In the genomic region with DNA sequence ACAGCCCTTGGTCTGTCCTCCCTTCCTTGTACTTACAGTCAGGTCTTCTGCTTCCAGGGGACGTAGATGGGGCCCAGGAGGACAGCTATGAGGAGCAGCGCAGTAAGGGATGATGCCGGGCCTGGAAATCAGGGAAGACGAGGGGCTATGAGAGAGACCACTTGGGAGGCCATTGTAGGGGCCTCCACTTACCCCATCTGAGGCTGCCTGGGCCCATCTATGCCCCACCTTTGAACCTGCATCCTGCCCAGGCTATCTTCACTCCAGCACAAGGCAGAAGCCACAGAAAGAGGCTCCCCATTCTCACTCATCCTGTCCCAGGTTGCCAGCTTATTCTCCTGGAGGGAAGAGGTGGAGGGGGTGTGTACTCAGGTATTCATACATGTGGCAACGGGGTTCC, we compare ENCODE assay signal across 26 cellular contexts. TPM values are rescaled to one million over a fixed set of nuclear protein-coding genes. Genes with fewer than 3 reads are reported as not detected.
"Had no signal": no experiment of that assay in that cellular context is flagged by ENCODE, and none has a peak within 500 bp of the region (broad histone marks: within the 10 kb centered on the region; RNA-seq: fewer than 3 reads in every experiment).

No MANE protein-coding gene starts in this region.

- H3K9me3 ChIP-seq: esophagus muscularis mucosa, gastrocnemius medialis, heart right ventricle, mucosa of descending colon, psoas muscle, right lobe of liver, tibial artery, upper lobe of left lung, uterus had no signal

- DNase-seq: cortex of kidney; dorsolateral prefrontal cortex; effector CD8-positive, alpha-beta T cell; gastrocnemius medialis; heart right ventricle; hypothalamus; mammary epithelial cell; mucosa of descending colon; psoas muscle; retina; right lobe of liver; stimulated activated CD4-positive, alpha-beta T cell treated with anti-CD3 and anti-CD28 coated beads, Interleukin-4, amount 100 ng/mL, for 1 hour; stimulated activated CD8-positive, alpha-beta memory T cell treated with anti-CD3 and anti-CD28 coated beads, Interleukin-4, amount 100 ng/mL, for 48 hours; tibial artery; upper lobe of left lung; uterus had no signal

- H3K27me3 ChIP-seq: gastrocnemius medialis, right lobe of liver, tibial artery, upper lobe of left lung, uterus had no signal

- H3K36me3 Mint-ChIP-seq: stimulated activated memory B cell treated with anti-CD40 and anti-IgM and Interleukin-4, amounts not matched to agents 10 μg/mL and 1 μg/mL and 100 μg/mL, for 72 hours had no signal

- H3K27me3 Mint-ChIP-seq: stimulated activated memory B cell treated with anti-CD40 and anti-IgM and Interleukin-4, amounts not matched to agents 10 μg/mL and 1 μg/mL and 100 μg/mL, for 72 hours; stimulated activated naive CD8-positive, alpha-beta T cell treated with anti-CD3 and anti-CD28 coated beads, Interleukin-15, Interleukin-2, amounts not matched to agents 100 ng/mL and 50 ng/mL, for 24 hours had no signal

- H3K27ac ChIP-seq: dorsolateral prefrontal cortex, epithelial cell of prostate, esophagus muscularis mucosa, gastrocnemius medialis, heart right ventricle, psoas muscle, right lobe of liver, tibial artery, upper lobe of left lung, uterus had no signal

- H3K36me3 ChIP-seq: esophagus muscularis mucosa, gastrocnemius medialis, heart right ventricle, right lobe of liver, tibial artery, upper lobe of left lung, uterus had no signal

- H3K4me3 ChIP-seq: dorsolateral prefrontal cortex, esophagus muscularis mucosa, gastrocnemius medialis, heart right ventricle, mucosa of descending colon, psoas muscle, right lobe of liver, tibial artery, upper lobe of left lung, uterus had no signal

- H3K4me1 ChIP-seq: esophagus muscularis mucosa, gastrocnemius medialis, psoas muscle, right lobe of liver, tibial artery, uterus had no signal

- H3K9me3 Mint-ChIP-seq: nephron; stimulated activated memory B cell treated with anti-CD40 and anti-IgM and Interleukin-4, amounts not matched to agents 10 μg/mL and 1 μg/mL and 100 μg/mL, for 72 hours; stimulated activated naive CD8-positive, alpha-beta T cell treated with anti-CD3 and anti-CD28 coated beads, Interleukin-15, Interleukin-2, amounts not matched to agents 100 ng/mL and 50 ng/mL, for 24 hours had no signal

- H3K27ac Mint-ChIP-seq: nephron had no signal

- H3K4me1 Mint-ChIP-seq: nephron had no signal

- ATAC-seq: gastrocnemius medialis; heart right ventricle; left lobe of liver; mucosa of descending colon; psoas muscle; stimulated activated memory B cell treated with anti-CD40 and anti-IgM and Interleukin-4, amounts not matched to agents 10 μg/mL and 1 μg/mL and 100 μg/mL, for 72 hours had no signal

- H3K4me3 Mint-ChIP-seq: nephron; stimulated activated memory B cell treated with anti-CD40 and anti-IgM and Interleukin-4, amounts not matched to agents 10 μg/mL and 1 μg/mL and 100 μg/mL, for 72 hours; stimulated activated naive CD8-positive, alpha-beta T cell treated with anti-CD3 and anti-CD28 coated beads, Interleukin-15, Interleukin-2, amounts not matched to agents 100 ng/mL and 50 ng/mL, for 24 hours had no signal

RNA-seq across cellular contexts. Expression of a gene that starts 10.4 kb away (rescaled TPM):
- total RNA-seq: fibroblast of villous mesenchyme, temporal lobe had no signal

RNA-seq across cellular contexts. Expression of a gene that starts 27.4 kb away (rescaled TPM):
- total RNA-seq: esophagus muscularis mucosa, fibroblast of villous mesenchyme, gastrocnemius medialis, left lobe of liver, mammary epithelial cell, myocyte, osteoblast, temporal lobe had no signal
